In the genomic region with DNA sequence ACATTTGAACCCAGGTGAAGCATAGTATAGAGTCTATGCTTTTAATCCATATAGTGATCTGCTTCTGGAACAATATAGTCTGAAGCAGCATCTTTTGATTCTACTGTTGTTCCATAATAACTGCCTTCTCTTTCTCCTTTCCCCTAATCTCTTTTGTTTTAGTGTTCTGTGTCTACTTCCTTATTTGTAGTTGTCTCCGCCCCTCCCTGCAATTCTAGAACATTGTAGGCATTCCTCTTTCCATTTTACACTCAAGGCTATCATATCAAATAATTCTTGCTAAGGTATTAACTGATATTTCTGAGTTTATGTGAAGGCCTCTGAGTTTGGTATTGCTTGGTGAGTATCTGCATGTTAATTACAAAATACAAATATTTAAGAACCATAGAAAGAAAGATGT, we compare ENCODE assay signal across 26 cellular contexts. TPM values are rescaled to one million over a fixed set of nuclear protein-coding genes. Genes with fewer than 3 reads are reported as not detected.
A peak's percentile ranks its signal among the peaks of the same experiment; 100 is the strongest.
DNase-seq lines count a peak whose midpoint lies in the region; ATAC-seq and TF ChIP-seq lines count a peak whose summit lies in the region.
"Had no signal": no experiment of that assay in that cellular context is flagged by ENCODE, and none has a peak within 500 bp of the region (broad histone marks: within the 10 kb centered on the region; RNA-seq: fewer than 3 reads in every experiment).

No MANE protein-coding gene starts in this region.

- no peaks in the 10 kb centered on the region for H3K27me3 Mint-ChIP-seq in activated CD4-positive, alpha-beta memory T cell treated with anti-CD3 and anti-CD28 coated beads for 36 hours
- no peaks in the 10 kb centered on the region for H3K27me3 Mint-ChIP-seq in activated CD4-positive, alpha-beta memory T cell treated with anti-CD3 and anti-CD28 coated beads, Interleukin-2, amount 10 ng/mL, durations not matched to agents 7 days and 5 days
- H3K27me3 Mint-ChIP-seq: natural killer cell treated with Interleukin-12 subunit alpha and Interleukin-12 subunit beta and Interleukin-15 and Interleukin-18, amount 100 ng/mL, for 72 hours; stimulated activated memory B cell treated with anti-CD40 and anti-IgM and Interleukin-4, amounts not matched to agents 10 μg/mL and 1 μg/mL and 100 μg/mL, for 72 hours had no signal

- no peaks in the 10 kb centered on the region for H3K9me3 ChIP-seq in transverse colon
- H3K9me3 ChIP-seq: Caco-2, suprapubic skin had no signal

- peaks cover 8% of the 10 kb centered on the region for H3K36me3 Mint-ChIP-seq in activated CD4-positive, alpha-beta memory T cell treated with anti-CD3 and anti-CD28 coated beads for 36 hours
- H3K36me3 Mint-ChIP-seq in activated CD4-positive, alpha-beta memory T cell treated with anti-CD3 and anti-CD28 coated beads, Interleukin-2, amount 10 ng/mL, durations not matched to agents 7 days and 5 days (ENCODE audit: low read depth) = peaks cover 34% of the 10 kb centered on the region
- H3K36me3 Mint-ChIP-seq: natural killer cell treated with Interleukin-12 subunit alpha and Interleukin-12 subunit beta and Interleukin-15 and Interleukin-18, amount 100 ng/mL, for 72 hours had no signal

- H3K27me3 ChIP-seq in transverse colon = no peaks in the 10 kb centered on the region
- H3K27me3 ChIP-seq: heart left ventricle, suprapubic skin had no signal

- H3K27ac ChIP-seq in transverse colon = peak overlapping the region; percentile 28 to 70 (median 52)
- H3K27ac ChIP-seq: heart left ventricle, parathyroid adenoma, RWPE1, suprapubic skin had no signal

- TF ChIP-seq CTCF in transverse colon (IDR thresholded peaks at IDR 0.05) = no peak

- peaks cover 23% of the 10 kb centered on the region for H3K4me1 Mint-ChIP-seq in activated CD4-positive, alpha-beta memory T cell treated with anti-CD3 and anti-CD28 coated beads for 36 hours (ENCODE audit: low read depth)
- peaks cover 2% of the 10 kb centered on the region for H3K4me1 Mint-ChIP-seq in activated CD4-positive, alpha-beta memory T cell treated with anti-CD3 and anti-CD28 coated beads, Interleukin-2, amount 10 ng/mL, durations not matched to agents 7 days and 5 days
- H3K4me1 Mint-ChIP-seq: mesothelial cell of epicardium had no signal

- TF ChIP-seq POLR2A in transverse colon (IDR thresholded peaks at IDR 0.05) = no peak

- no peak for DNase-seq in activated CD4-positive, alpha-beta memory T cell treated with anti-CD3 and anti-CD28 coated beads for 36 hours
- no peak for DNase-seq in activated CD4-positive, alpha-beta memory T cell treated with anti-CD3 and anti-CD28 coated beads, Interleukin-2, amount 10 ng/mL, durations not matched to agents 7 days and 5 days
- peak; percentile 58 for DNase-seq in OCI-M1 (lab: John Stamatoyannopoulos, UW)
- DNase-seq in globus pallidus (ENCODE audit: low spot score) = peak; percentile 24
- DNase-seq in transverse colon = no peak
- DNase-seq in NCI-H1436 treated with DMSO at 0.1 percent for 48 hours (lab: John Stamatoyannopoulos, UW) = no peak
- DNase-seq: activated CD8-positive, alpha-beta T cell treated with anti-CD3 and anti-CD28 coated beads, Interleukin-2, amount 10 ng/mL, durations not matched to agents 7 days and 5 days; activated effector memory CD4-positive, alpha-beta T cell treated with anti-CD3 and anti-CD28 coated beads, Interleukin-2, amount 50 U/mL, for 16 hours; activated T-cell treated with anti-CD3 and anti-CD28 coated beads for 4 hours; Caco-2; DMS79 treated with DMSO at 0.1 percent for 48 hours; effector CD4-positive, alpha-beta T cell; heart left ventricle; right cardiac atrium; stimulated activated CD4-positive, alpha-beta T cell treated with anti-CD3 and anti-CD28 coated beads, Interleukin-4, amount 100 ng/mL, for 1 hour had no signal

- WGBS in transverse colon (ENCODE audit: low coverage in 1 of 2), 2 donors = 50 to 52% methylated on average over 1 of the region's 1 CpG

- H3K4me3 ChIP-seq in transverse colon = no peak overlapping the region
- H3K4me3 ChIP-seq: GM12878, heart left ventricle, suprapubic skin had no signal

- H3K27ac Mint-ChIP-seq in activated CD4-positive, alpha-beta memory T cell treated with anti-CD3 and anti-CD28 coated beads for 36 hours = peak overlapping the region; percentile 34
- no peak overlapping the region for H3K27ac Mint-ChIP-seq in activated CD4-positive, alpha-beta memory T cell treated with anti-CD3 and anti-CD28 coated beads, Interleukin-2, amount 10 ng/mL, durations not matched to agents 7 days and 5 days
- H3K27ac Mint-ChIP-seq: activated CD8-positive, alpha-beta T cell treated with anti-CD3 and anti-CD28 coated beads, Interleukin-2, amount 10 ng/mL, durations not matched to agents 7 days and 5 days; mesothelial cell of epicardium; natural killer cell treated with Interleukin-12 subunit alpha and Interleukin-12 subunit beta and Interleukin-15 and Interleukin-18, amount 100 ng/mL, for 72 hours; stimulated activated memory B cell treated with anti-CD40 and anti-IgM and Interleukin-4, amounts not matched to agents 10 μg/mL and 1 μg/mL and 100 μg/mL, for 72 hours; T-helper 2 cell treated with Interferon-gamma antibody and Interleukin-4, amounts not matched to agents 5 μg/mL and 100 μg/mL, for 36 hours had no signal

- no peaks in the 10 kb centered on the region for H3K9me3 Mint-ChIP-seq in activated CD4-positive, alpha-beta memory T cell treated with anti-CD3 and anti-CD28 coated beads for 36 hours
- H3K9me3 Mint-ChIP-seq in activated CD4-positive, alpha-beta memory T cell treated with anti-CD3 and anti-CD28 coated beads, Interleukin-2, amount 10 ng/mL, durations not matched to agents 7 days and 5 days = no peaks in the 10 kb centered on the region
- H3K9me3 Mint-ChIP-seq: natural killer cell treated with Interleukin-12 subunit alpha and Interleukin-12 subunit beta and Interleukin-15 and Interleukin-18, amount 100 ng/mL, for 72 hours; stimulated activated memory B cell treated with anti-CD40 and anti-IgM and Interleukin-4, amounts not matched to agents 10 μg/mL and 1 μg/mL and 100 μg/mL, for 72 hours; T-helper 2 cell treated with Interferon-gamma antibody and Interleukin-4, amounts not matched to agents 5 μg/mL and 100 μg/mL, for 36 hours had no signal

- ATAC-seq in HG03460 (IDR thresholded peaks at IDR 0.05; ENCODE audit: unreplicated experiment) (no peak), GM21786 (IDR thresholded peaks at IDR 0.05; ENCODE audit: unreplicated experiment) (no peak)
- ATAC-seq: activated CD8-positive, alpha-beta T cell treated with anti-CD3 and anti-CD28 coated beads, Interleukin-2, amount 10 ng/mL, durations not matched to agents 7 days and 5 days; GM12878; HCT116; heart left ventricle; natural killer cell treated with Interleukin-12 subunit alpha and Interleukin-12 subunit beta and Interleukin-15 and Interleukin-18, amount 100 ng/mL, for 72 hours; right cardiac atrium; stimulated activated memory B cell treated with anti-CD40 and anti-IgM and Interleukin-4, amounts not matched to agents 10 μg/mL and 1 μg/mL and 100 μg/mL, for 72 hours had no signal

- H3K36me3 ChIP-seq in transverse colon = no peaks in the 10 kb centered on the region
- H3K36me3 ChIP-seq: suprapubic skin had no signal

- POLR2A ChIA-PET in activated CD4-positive, alpha-beta memory T cell treated with anti-CD3 and anti-CD28 coated beads for 36 hours (lab: Charles Lee) = no interaction called here
- POLR2A ChIA-PET in activated CD4-positive, alpha-beta memory T cell treated with anti-CD3 and anti-CD28 coated beads, Interleukin-2, amount 10 ng/mL, durations not matched to agents 7 days and 5 days (lab: Charles Lee) = no interaction called here

- in situ Hi-C loops in transverse colon (cut with MboI; ENCODE audit: low pct_ligation_motif_present in 1 of 4, low pct_unique_long_range_greater_than_20kb in 1 of 4, low sequenced_read_pairs in 3 of 4) = no loop called here

- CTCF ChIA-PET in activated CD4-positive, alpha-beta memory T cell treated with anti-CD3 and anti-CD28 coated beads for 36 hours (lab: Charles Lee) = no interaction called here
- CTCF ChIA-PET in activated CD4-positive, alpha-beta memory T cell treated with anti-CD3 and anti-CD28 coated beads, Interleukin-2, amount 10 ng/mL, durations not matched to agents 7 days and 5 days (lab: Charles Lee) = no interaction called here

- peaks cover 6 to 39% (median 15%) of the 10 kb centered on the region in 4 donors for H3K4me1 ChIP-seq in transverse colon
- H3K4me1 ChIP-seq: Caco-2, parathyroid adenoma had no signal

- no peak overlapping the region for H3K4me3 Mint-ChIP-seq in activated CD4-positive, alpha-beta memory T cell treated with anti-CD3 and anti-CD28 coated beads for 36 hours
- H3K4me3 Mint-ChIP-seq in activated CD4-positive, alpha-beta memory T cell treated with anti-CD3 and anti-CD28 coated beads, Interleukin-2, amount 10 ng/mL, durations not matched to agents 7 days and 5 days = no peak overlapping the region
- H3K4me3 Mint-ChIP-seq: activated CD8-positive, alpha-beta T cell treated with anti-CD3 and anti-CD28 coated beads, Interleukin-2, amount 10 ng/mL, durations not matched to agents 7 days and 5 days; mesothelial cell of epicardium; natural killer cell treated with Interleukin-12 subunit alpha and Interleukin-12 subunit beta and Interleukin-15 and Interleukin-18, amount 100 ng/mL, for 72 hours; stimulated activated memory B cell treated with anti-CD40 and anti-IgM and Interleukin-4, amounts not matched to agents 10 μg/mL and 1 μg/mL and 100 μg/mL, for 72 hours; T-helper 2 cell treated with Interferon-gamma antibody and Interleukin-4, amounts not matched to agents 5 μg/mL and 100 μg/mL, for 36 hours had no signal

- no peak for TF ChIP-seq EP300 in transverse colon (IDR thresholded peaks at IDR 0.05; ENCODE audit: low read depth)

- intact Hi-C loops in activated CD4-positive, alpha-beta memory T cell treated with anti-CD3 and anti-CD28 coated beads for 36 hours (cut with micrococcal nuclease) = no loop called here
- intact Hi-C loops in transverse colon (cut with DNase I; ENCODE audit: low total_unique reads) = no loop called here

RNA-seq across cellular contexts. Expression of gene BLTP1, which starts 11.6 kb away (rescaled TPM):
- total RNA-seq in activated CD4-positive, alpha-beta memory T cell treated with anti-CD3 and anti-CD28 coated beads for 36 hours = 10 to 100 TPM; 26.6 to 30.7 TPM
- total RNA-seq in activated CD4-positive, alpha-beta memory T cell treated with anti-CD3 and anti-CD28 coated beads, Interleukin-2, amount 10 ng/mL, durations not matched to agents 7 days and 5 days = 10 to 100 TPM; 39.2 to 45.3 TPM
- total RNA-seq in transverse colon = 100 to 1,000 TPM in 3 of 4 donors, 10 to 100 TPM in 1; 98.7 to 227 (median 150) TPM

Comparison
In these comparisons a context has a peak if more than half of its experiments do, and no peak if none do; other contexts are left out.
1. DNase-seq: peak in OCI-M1 (single experiment) and globus pallidus (single experiment); none in activated CD4-positive, alpha-beta memory T cell treated with anti-CD3 and anti-CD28 coated beads for 36 hours (single experiment), activated CD4-positive, alpha-beta memory T cell treated with anti-CD3 and anti-CD28 coated beads, Interleukin-2, amount 10 ng/mL, durations not matched to agents 7 days and 5 days (single experiment), transverse colon (single experiment) and NCI-H1436 treated with DMSO at 0.1 percent for 48 hours (single experiment).